In the genomic region with DNA sequence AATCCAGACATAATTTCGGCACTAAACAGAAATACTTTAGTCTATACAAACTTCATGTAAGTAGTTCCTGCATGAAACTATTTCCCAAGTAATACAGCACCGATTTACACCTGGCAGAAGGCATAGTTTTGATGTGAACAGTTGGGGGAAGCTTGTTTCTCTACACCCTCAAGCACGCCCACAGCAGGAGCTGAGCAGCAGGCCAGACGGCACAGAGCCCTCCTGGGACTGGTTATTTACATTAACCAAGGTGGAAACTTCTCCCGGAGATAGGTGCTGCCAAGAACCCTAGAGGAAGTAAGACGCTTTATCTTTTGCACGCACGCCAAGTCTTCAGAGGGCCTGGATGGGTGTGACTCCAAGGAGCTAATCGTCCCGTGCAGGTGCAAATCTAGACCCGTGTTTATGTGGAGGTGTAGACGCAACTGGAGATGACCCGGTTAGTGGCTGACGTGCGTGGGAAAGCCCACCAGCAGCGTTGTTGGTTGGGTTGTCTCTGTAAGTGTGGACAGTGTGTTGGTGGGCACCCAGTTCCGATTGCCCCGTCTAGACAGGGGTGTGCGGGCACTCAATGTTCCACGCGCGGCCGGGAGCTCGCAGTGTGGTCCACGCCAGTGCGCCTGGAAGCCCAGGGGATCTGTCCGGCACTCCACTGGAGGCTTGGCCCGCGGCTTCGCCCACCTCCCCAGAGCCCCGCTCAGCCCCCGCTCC, we compare ENCODE assay signal across 8 cellular contexts. TPM values are rescaled to one million over a fixed set of nuclear protein-coding genes. Genes with fewer than 3 reads are reported as not detected.
DNase-seq lines count a peak whose midpoint lies in the region; ATAC-seq and TF ChIP-seq lines count a peak whose summit lies in the region.

No MANE protein-coding gene starts in this region.

- no peaks in the 10 kb centered on the region for H3K36me3 ChIP-seq in endodermal cell (ENCODE audit: control insufficient read depth, insufficient read depth, low read length)
- H3K36me3 ChIP-seq in mucosa of rectum (ENCODE audit: control insufficient read depth in 2 of 2, insufficient read depth in 2 of 2, low read length in 2 of 2) = peaks cover 0 to 3% of the 10 kb centered on the region in 2 donors

- no peaks in the 10 kb centered on the region for H3K27me3 Mint-ChIP-seq in endodermal cell (ENCODE audit: insufficient read depth)

- H3K27ac Mint-ChIP-seq in endodermal cell = peak overlapping the region; percentile 88
- peak overlapping the region; percentile 100 for H3K27ac Mint-ChIP-seq in stimulated activated effector memory CD8-positive, alpha-beta T cell treated with anti-CD3 and anti-CD28 coated beads, Interleukin-12 subunit alpha, Interleukin-12 subunit beta, amount 100 ng/mL, for 72 hours

- H3K4me3 ChIP-seq in endodermal cell (ENCODE audit: low read length) (peak overlapping the region; percentile 83), mucosa of rectum (ENCODE audit: low read length in 2 of 2) (peak overlapping the region; percentile 88 to 93)

- H3K27ac ChIP-seq in endodermal cell (ENCODE audit: low read depth, low read length) = peak overlapping the region; percentile 5
- H3K27ac ChIP-seq in mucosa of rectum (ENCODE audit: low read depth in 2 of 2, low read length in 2 of 2) = peak overlapping the region; percentile 99

- peaks cover 28% of the 10 kb centered on the region for H3K4me1 Mint-ChIP-seq in endodermal cell
- peaks cover 38% of the 10 kb centered on the region for H3K4me1 Mint-ChIP-seq in stimulated activated effector memory CD8-positive, alpha-beta T cell treated with anti-CD3 and anti-CD28 coated beads, Interleukin-12 subunit alpha, Interleukin-12 subunit beta, amount 100 ng/mL, for 72 hours

- H3K9me3 ChIP-seq in endodermal cell (ENCODE audit: control insufficient read depth, low read length) = no peaks in the 10 kb centered on the region
- no peaks in the 10 kb centered on the region for H3K9me3 ChIP-seq in mucosa of rectum (ENCODE audit: control insufficient read depth in 2 of 2, low read length in 2 of 2)

- no peak for TF ChIP-seq CTCF in endodermal cell (conservative IDR thresholded peaks at IDR 0.05)

- H3K4me3 Mint-ChIP-seq in endodermal cell = peak overlapping the region; percentile 80
- H3K4me3 Mint-ChIP-seq in stimulated activated effector memory CD8-positive, alpha-beta T cell treated with anti-CD3 and anti-CD28 coated beads, Interleukin-12 subunit alpha, Interleukin-12 subunit beta, amount 100 ng/mL, for 72 hours = peak overlapping the region; percentile 91

- DNase-seq in AG08396 (ENCODE audit: low spot score) (peak; percentile 16), NCI-H82 (lab: John Stamatoyannopoulos, UW) (peak; percentile 90), endodermal cell (peak; percentile 92)
- peak; percentile 67 for DNase-seq in activated CD8-positive, alpha-beta memory T cell treated with anti-CD3 and anti-CD28 coated beads, Interleukin-2, amount 50 U/mL, for 1 hour (ENCODE audit: extremely low read depth)
- peak; percentile 23 to 74 for DNase-seq in stimulated activated effector memory CD8-positive, alpha-beta T cell treated with anti-CD3 and anti-CD28 coated beads, Interleukin-12 subunit alpha, Interleukin-12 subunit beta, amount 100 ng/mL, for 72 hours (ENCODE audit: low spot score in 2 of 2)

- H3K9ac ChIP-seq in endodermal cell (ENCODE audit: extremely low read depth, low read length, poor library complexity, severe bottlenecking) = no peak overlapping the region
- H3K9ac ChIP-seq in mucosa of rectum (ENCODE audit: low read depth in 1 of 2, low read length in 2 of 2) = peak overlapping the region; percentile 86 to 92

- H3K36me3 Mint-ChIP-seq in endodermal cell (ENCODE audit: low read depth) = no peaks in the 10 kb centered on the region
- peaks cover 20% of the 10 kb centered on the region for H3K36me3 Mint-ChIP-seq in stimulated activated effector memory CD8-positive, alpha-beta T cell treated with anti-CD3 and anti-CD28 coated beads, Interleukin-12 subunit alpha, Interleukin-12 subunit beta, amount 100 ng/mL, for 72 hours

- no peaks in the 10 kb centered on the region for H3K9me3 Mint-ChIP-seq in endodermal cell
- H3K9me3 Mint-ChIP-seq in stimulated activated effector memory CD8-positive, alpha-beta T cell treated with anti-CD3 and anti-CD28 coated beads, Interleukin-12 subunit alpha, Interleukin-12 subunit beta, amount 100 ng/mL, for 72 hours = no peaks in the 10 kb centered on the region

- H3K27me3 ChIP-seq in endodermal cell (ENCODE audit: control insufficient read depth, insufficient read depth, low read length, poor library complexity, severe bottlenecking) (no peaks in the 10 kb centered on the region), mucosa of rectum (ENCODE audit: control insufficient read depth in 2 of 2, insufficient read depth in 2 of 2, low read length in 2 of 2) (no peaks in the 10 kb centered on the region)

- 8 to 11% methylated on average over 9 to 26 of the region's 32 CpGs for WGBS in endodermal cell (ENCODE audit: insufficient coverage in 1 of 2, insufficient read length in 1 of 2), 2 experiments

- ATAC-seq in GM18909 (IDR thresholded peaks at IDR 0.05; ENCODE audit: poor library complexity, unreplicated experiment) (peak; percentile 70), HG03159 (IDR thresholded peaks at IDR 0.05; ENCODE audit: unreplicated experiment) (peak; percentile 41)
- peak; percentile 46 for ATAC-seq in stimulated activated effector memory CD8-positive, alpha-beta T cell treated with anti-CD3 and anti-CD28 coated beads, Interleukin-12 subunit alpha, Interleukin-12 subunit beta, amount 100 ng/mL, for 72 hours

- peaks cover 3% of the 10 kb centered on the region for H3K4me1 ChIP-seq in endodermal cell (ENCODE audit: control insufficient read depth, insufficient read depth, low read length)
- peaks cover 27 to 43% of the 10 kb centered on the region in 2 donors for H3K4me1 ChIP-seq in mucosa of rectum (ENCODE audit: control insufficient read depth in 2 of 2, insufficient read depth in 2 of 2, low read length in 2 of 2)

RNA-seq across cellular contexts. Expression of a gene that starts 0.8 kb away (rescaled TPM):
- 10 to 100 TPM in 1 of 2 donors, 1 to 10 TPM in 1; 7.8 to 15.3 TPM for total RNA-seq in endodermal cell
- 4.9 TPM for polyA plus RNA-seq in endodermal cell (2013, experiment 1 of 2)
- 6.2 TPM for polyA plus RNA-seq in endodermal cell (2013, experiment 2 of 2)

RNA-seq across cellular contexts. Expression of a gene that starts 53.9 kb away (rescaled TPM):
- total RNA-seq in endodermal cell = 10 to 100 TPM; 88.9 to 93.3 TPM
- 133 TPM for polyA plus RNA-seq in endodermal cell (2013, experiment 1 of 2)
- 130 TPM for polyA plus RNA-seq in endodermal cell (2013, experiment 2 of 2)

RNA-seq across cellular contexts. Expression of a gene that starts 55.8 kb away (rescaled TPM):
- 10 to 100 TPM in 1 of 2 donors, 1 to 10 TPM in 1; 9.0 to 12.4 TPM for total RNA-seq in endodermal cell
- 9.9 TPM for polyA plus RNA-seq in endodermal cell (2013, experiment 1 of 2)
- 8.9 TPM for polyA plus RNA-seq in endodermal cell (2013, experiment 2 of 2)

Comparison
In these comparisons a context has a peak if more than half of its experiments do, and no peak if none do; other contexts are left out.
1. Peak in every context shown above with its lines: DNase-seq, ATAC-seq, H3K4me3 ChIP-seq and H3K27ac ChIP-seq.
2. DNase-seq: peak in every context shown above with its lines; median percentile 92 in endodermal cell; 90 in NCI-H82; 67 in activated CD8-positive, alpha-beta memory T cell treated with anti-CD3 and anti-CD28 coated beads, Interleukin-2, amount 50 U/mL, for 1 hour; 48 in stimulated activated effector memory CD8-positive, alpha-beta T cell treated with anti-CD3 and anti-CD28 coated beads, Interleukin-12 subunit alpha, Interleukin-12 subunit beta, amount 100 ng/mL, for 72 hours; 16 in AG08396.